ENCODE assay signal across 31 cellular contexts in the genomic region with DNA sequence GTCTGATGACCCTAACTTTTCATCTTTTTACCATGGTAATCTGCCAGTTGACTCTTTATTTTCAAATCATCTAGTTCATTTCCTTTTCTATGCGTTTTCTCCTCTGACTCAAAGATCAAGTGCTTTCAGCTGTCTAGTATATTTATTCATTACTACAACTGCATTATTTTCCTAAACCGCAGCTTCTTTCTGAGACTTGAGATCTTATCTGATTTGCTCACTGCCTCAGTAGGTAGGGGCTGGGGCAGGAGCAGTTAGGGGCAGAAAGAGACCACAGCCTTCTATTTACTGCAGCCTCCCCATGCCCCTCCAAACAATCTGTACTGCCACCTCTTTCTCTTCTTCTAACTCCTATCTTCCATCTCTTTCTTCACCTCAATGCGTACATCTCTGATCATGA. TPM values are rescaled to one million over a fixed set of nuclear protein-coding genes. Genes with fewer than 3 reads are reported as not detected.
"Had no signal": no experiment of that assay in that cellular context is flagged by ENCODE, and none has a peak within 500 bp of the region (broad histone marks: within the 10 kb centered on the region; RNA-seq: fewer than 3 reads in every experiment).

No MANE protein-coding gene starts in this region.

- DNase-seq: activated CD4-positive, alpha-beta T cell treated with anti-CD3 and anti-CD28 coated beads for 1 hour; activated CD4-positive, alpha-beta T cell treated with anti-CD3 and anti-CD28 coated beads for 48 hours; activated CD4-positive, alpha-beta T cell treated with anti-CD3 and anti-CD28 coated beads, Interleukin-2, amount 50 U/mL, for 4 hours; activated CD4-positive, CD25-positive, alpha-beta regulatory T cell; activated CD8-positive, alpha-beta memory T cell treated with anti-CD3 and anti-CD28 coated beads, Interleukin-2, amount 50 U/mL, for 4 hours; activated gamma-delta T cell treated with Interleukin-2 at 50 U/mL for 16 hours; activated naive CD4-positive, alpha-beta T cell treated with anti-CD3 and anti-CD28 coated beads for 36 hours; activated T-cell treated with anti-CD3 and anti-CD28 coated beads for 4 hours; activated T-cell treated with anti-CD3 and anti-CD28 coated beads, Interleukin-2, amount 50 U/mL, for 4 hours; adrenal gland; caudate nucleus; NCI-H1105; NCI-H1417 treated with DMSO at 0.1 percent for 48 hours; NCI-H187 treated with DMSO at 0.1 percent for 48 hours; NCI-H2081 treated with DMSO at 0.1 percent for 48 hours; NCI-H226; NCI-H524 treated with DMSO at 0.1 percent for 48 hours; PC-9; SIG-M5; T1000; WERI-Rb-1 had no signal

- H3K4me3 ChIP-seq: adrenal gland, K562, PC-9 had no signal

- H3K27ac ChIP-seq: adrenal gland, PC-9, RWPE1, WERI-Rb-1 had no signal

RNA-seq across cellular contexts. Expression of a gene that starts 52.1 kb away (rescaled TPM):
- total RNA-seq: activated naive CD4-positive, alpha-beta T cell treated with anti-CD3 and anti-CD28 coated beads for 36 hours; activated naive CD4-positive, alpha-beta T cell treated with anti-CD3 and anti-CD28 coated beads, Interleukin-2, amount 50 U/mL, for 72 hours; activated T-cell treated with anti-CD3 and anti-CD28 coated beads, Interleukin-2, amount 50 U/mL, for 4 hours; activated T-helper 1 cell treated with anti-CD3 and anti-CD28 coated beads, Interleukin-12 subunit alpha, Interleukin-12 subunit beta, Interleukin-2, Interleukin-4 antibody, amounts not matched to agents 30 ng/mL and 10 ng/mL and 1 ng/mL, durations not matched to agents 14 hours and 24 hours and 36 hours; bronchial epithelial cell; NCI-H460; OCI-LY7; PC-9; Right ventricle myocardium inferior; SK-MEL-5; T-helper 1 cell treated with Interleukin-12 subunit alpha and Interleukin-12 subunit beta and Interleukin-4 antibody, amounts not matched to agents 30 ng/mL and 1 ng/mL, for 36 hours had no signal
